Comparison of ENCODE assay signal across 12 cellular contexts in genomic region chr16:2019919-2020831, GRCh38. TPM values are rescaled to one million over a fixed set of nuclear protein-coding genes. Genes with fewer than 3 reads are reported as not detected.
A peak's percentile ranks its signal among the peaks of the same experiment; 100 is the strongest.
DNase-seq lines count a peak whose midpoint lies in the region; ATAC-seq and TF ChIP-seq lines count a peak whose summit lies in the region.
"Had no signal": no experiment of that assay in that cellular context is flagged by ENCODE, and none has a peak within 500 bp of the region (broad histone marks: within the 10 kb centered on the region; RNA-seq: fewer than 3 reads in every experiment).

No MANE protein-coding gene starts in this region.

- H3K27me3 Mint-ChIP-seq in HFFc6 (ENCODE audit: insufficient read depth): peaks cover 9% of the 10 kb centered on the region
- peaks cover 11 to 63% (median 44%) of the 10 kb centered on the region in 3 donors for H3K27me3 Mint-ChIP-seq in naive B cell

- no peak for DNase-seq in HFFc6
- peak; percentile 53 for DNase-seq in astrocyte of the hippocampus (ENCODE audit: low read depth, low spot score)
- DNase-seq in naive B cell: no peak
- DNase-seq in ureter (ENCODE audit: low spot score): no peak
- DNase-seq in medulla oblongata (ENCODE audit: extremely low spot score): no peak
- DNase-seq in middle frontal gyrus (ENCODE audit: extremely low spot score, low spot score): no peak
- DNase-seq in hypothalamus (lab: John Stamatoyannopoulos, UW): no peak
- DNase-seq: GOT3, OCI-M1, WERI-Rb-1 had no signal

- peaks cover 36 to 68% (median 49%) of the 10 kb centered on the region in 10 experiments for H3K4me1 ChIP-seq in BLaER1 treated with 17β-estradiol and CSF1 and Interleukin-3, amounts not matched to agents 10 nM and 100 nM

- H3K27ac Mint-ChIP-seq in HFFc6: no peak overlapping the region
- peak overlapping the region in 1 of 6 donors; percentile 76 for H3K27ac Mint-ChIP-seq in naive B cell
- H3K27ac Mint-ChIP-seq: activated naive CD4-positive, alpha-beta T cell treated with anti-CD3 and anti-CD28 coated beads, Interleukin-2, amount 50 U/mL, for 24 hours had no signal

- peak overlapping the region; percentile 51; the same call in 1 of the 2 replicates for H3K4me3 Mint-ChIP-seq in HFFc6
- peak overlapping the region in 6 of 8 donors; percentile 45 to 70 (median 54) for H3K4me3 Mint-ChIP-seq in naive B cell

- H3K36me3 ChIP-seq in BLaER1 treated with 17β-estradiol and CSF1 and Interleukin-3, amounts not matched to agents 10 nM and 100 nM: no peaks in the 10 kb centered on the region
- H3K36me3 ChIP-seq: WERI-Rb-1 had no signal

- peak overlapping the region; percentile 71 to 88 (median 79) for H3K4me2 ChIP-seq in BLaER1 treated with 17β-estradiol and CSF1 and Interleukin-3, amounts not matched to agents 10 nM and 100 nM

- H3K27me3 ChIP-seq in BLaER1 treated with 17β-estradiol and CSF1 and Interleukin-3, amounts not matched to agents 10 nM and 100 nM: peaks cover 34 to 54% (median 46%) of the 10 kb centered on the region in 11 experiments

- peak overlapping the region in 8 of 11 experiments; percentile 24 to 67 (median 52); a peak in 16 of 22 replicates for H3K27ac ChIP-seq in BLaER1 treated with 17β-estradiol and CSF1 and Interleukin-3, amounts not matched to agents 10 nM and 100 nM
- H3K27ac ChIP-seq: WERI-Rb-1 had no signal

- H4K20me1 ChIP-seq in BLaER1 treated with 17β-estradiol and CSF1 and Interleukin-3, amounts not matched to agents 10 nM and 100 nM: peaks cover 0 to 5% (median 0%) of the 10 kb centered on the region in 11 experiments; a peak in 3 of 22 replicates

- peaks cover 19% of the 10 kb centered on the region for H3K4me1 Mint-ChIP-seq in HFFc6 (ENCODE audit: low read depth)
- H3K4me1 Mint-ChIP-seq in naive B cell: peaks cover 16 to 24% (median 22%) of the 10 kb centered on the region in 3 donors
- H3K4me1 Mint-ChIP-seq: activated naive CD4-positive, alpha-beta T cell treated with anti-CD3 and anti-CD28 coated beads, Interleukin-2, amount 50 U/mL, for 24 hours had no signal

- H3K36me3 Mint-ChIP-seq in HFFc6 (ENCODE audit: low read depth) (no peaks in the 10 kb centered on the region), naive B cell (no peaks in the 10 kb centered on the region)
- H3K36me3 Mint-ChIP-seq: activated naive CD4-positive, alpha-beta T cell treated with anti-CD3 and anti-CD28 coated beads, Interleukin-2, amount 50 U/mL, for 24 hours had no signal

- peak overlapping the region; percentile 29 to 64 (median 50); a peak in 19 of 20 replicates for H3K4me3 ChIP-seq in BLaER1 treated with 17β-estradiol and CSF1 and Interleukin-3, amounts not matched to agents 10 nM and 100 nM

- no peak for TF ChIP-seq CTCF in HFFc6 (IDR thresholded peaks at IDR 0.05)

- H3K9me3 ChIP-seq in BLaER1 treated with 17β-estradiol and CSF1 and Interleukin-3, amounts not matched to agents 10 nM and 100 nM (replicated peaks in 1 of 11): no peaks in the 10 kb centered on the region

- H3K9ac ChIP-seq in BLaER1 treated with 17β-estradiol and CSF1 and Interleukin-3, amounts not matched to agents 10 nM and 100 nM: peak overlapping the region; percentile 21 to 70 (median 62); a peak in 20 of 22 replicates

- H3K9me3 Mint-ChIP-seq in HFFc6 (no peaks in the 10 kb centered on the region), naive B cell (peaks cover 0 to 1% (median 0%) of the 10 kb centered on the region in 7 donors)
- H3K9me3 Mint-ChIP-seq: activated naive CD4-positive, alpha-beta T cell treated with anti-CD3 and anti-CD28 coated beads, Interleukin-2, amount 50 U/mL, for 24 hours had no signal

- no peak for ATAC-seq in naive B cell (ENCODE audit: low read depth in 2 of 2)

RNA-seq across cellular contexts. Expression of gene NPW, which starts 0.6 kb away (rescaled TPM):
- total RNA-seq in HFFc6 (2021; fragmentation: NEBNext Ultra II Directional; extraction: Animal tissue kit (Norgen Biotek cat#: 25700)): 1 to 10 TPM in 4 of 6 experiments, under 1 TPM in 2; 0.57 to 2.1 (median 1.4) TPM
- polyA plus RNA-seq in naive B cell (ENCODE audit: low read depth in 6 of 6): not detected
- total RNA-seq in ureter: not detected

RNA-seq across cellular contexts. Expression of gene NHERF2, which starts 6.5 kb away (rescaled TPM):
- 100 to 1,000 TPM; 140 to 177 (median 152) TPM for total RNA-seq in HFFc6 (2021; fragmentation: NEBNext Ultra II Directional; extraction: Animal tissue kit (Norgen Biotek cat#: 25700))
- polyA plus RNA-seq in naive B cell (ENCODE audit: low read depth in 6 of 6): not detected
- 106 TPM for total RNA-seq in ureter

RNA-seq across cellular contexts. Expression of gene ZNF598, which starts 10.6 kb away (rescaled TPM):
- total RNA-seq in HFFc6 (2021; fragmentation: NEBNext Ultra II Directional; extraction: Animal tissue kit (Norgen Biotek cat#: 25700)): 10 to 100 TPM; 37.1 to 48.1 (median 40.7) TPM
- 1 to 10 TPM; 2.7 to 8.4 (median 3.9) TPM for polyA plus RNA-seq in naive B cell (ENCODE audit: low read depth in 6 of 6)
- 46.4 TPM for total RNA-seq in ureter

RNA-seq across cellular contexts. Expression of gene NTHL1, which starts 27.5 kb away (rescaled TPM):
- total RNA-seq in HFFc6 (2021; fragmentation: NEBNext Ultra II Directional; extraction: Animal tissue kit (Norgen Biotek cat#: 25700)): 10 to 100 TPM; 23.7 to 31.5 (median 26.4) TPM
- 10 to 100 TPM; 21.4 to 38.3 (median 26.0) TPM for polyA plus RNA-seq in naive B cell (ENCODE audit: low read depth in 6 of 6)
- 11.8 TPM for total RNA-seq in ureter

RNA-seq across cellular contexts. Expression of gene TSC2, which starts 27.6 kb away (rescaled TPM):
- 10 to 100 TPM; 72.0 to 88.3 (median 83.2) TPM for total RNA-seq in HFFc6 (2021; fragmentation: NEBNext Ultra II Directional; extraction: Animal tissue kit (Norgen Biotek cat#: 25700))
- 10 to 100 TPM; 16.6 to 45.0 (median 24.9) TPM for polyA plus RNA-seq in naive B cell (ENCODE audit: low read depth in 6 of 6)
- total RNA-seq in ureter: 178 TPM
